Comparison of ENCODE assay signal across 3 cellular contexts in genomic region chr14:64766430-64767151, GRCh38.
A peak's percentile ranks its signal among the peaks of the same experiment; 100 is the strongest.
TF ChIP-seq lines count a peak whose summit lies in the region.

No MANE protein-coding gene starts in this region.

TF ChIP-seq in GM23338, 12 proteins besides CTCF, POLR2A, EP300 and RAD21:
- peak; percentile 18 for TF ChIP-seq JUNB (IDR thresholded peaks at IDR 0.05; ENCODE audit: unreplicated experiment)
- TF ChIP-seq EZH2 (IDR thresholded peaks at IDR 0.05; ENCODE audit: low read depth, unreplicated experiment): no peak

TF ChIP-seq in IMR-90, 13 proteins besides CTCF, POLR2A, EP300 and RAD21:
- TF ChIP-seq NFE2L2 (IDR thresholded peaks at IDR 0.05; ENCODE audit: low read depth, low read length) (no peak), CHD1 (IDR thresholded peaks at IDR 0.05; ENCODE audit: low read depth, low read length) (no peak), SMC3 (IDR thresholded peaks at IDR 0.05; ENCODE audit: low read depth, low read length) (no peak), FOS (IDR thresholded peaks at IDR 0.05; ENCODE audit: low read depth, low read length) (no peak), MAZ (IDR thresholded peaks at IDR 0.05; ENCODE audit: borderline replicate concordance, low read depth, low read length) (no peak), CEBPB (IDR thresholded peaks at IDR 0.05; ENCODE audit: low read depth, low read length) (no peak), MAFK (IDR thresholded peaks at IDR 0.05; ENCODE audit: low read depth, low read length) (no peak), RFX5 (IDR thresholded peaks at IDR 0.05; ENCODE audit: low read depth, low read length) (no peak), USF2 (IDR thresholded peaks at IDR 0.05; ENCODE audit: low read depth, low read length) (no peak), BHLHE40 (IDR thresholded peaks at IDR 0.05; ENCODE audit: low read depth, low read length) (no peak), RCOR1 (IDR thresholded peaks at IDR 0.05; ENCODE audit: insufficient replicate concordance, low read length) (no peak), ELK1 (IDR thresholded peaks at IDR 0.05; ENCODE audit: borderline replicate concordance, low read depth, low read length) (no peak), MXI1 (IDR thresholded peaks at IDR 0.05; ENCODE audit: borderline replicate concordance, low read depth, low read length) (no peak)

TF ChIP-seq in HepG2, 621 proteins besides CTCF, POLR2A, EP300 and RAD21:
- TF ChIP-seq KDM5B (CRISPR knock-in tag; IDR thresholded peaks at IDR 0.05; ENCODE audit: borderline replicate concordance) (0 out of 2 replicates have a peak, but pooled peaks have one; percentile 42), FOXP1 (IDR thresholded peaks at IDR 0.05) (no peak), FOXP1 (CRISPR knock-in tag; IDR thresholded peaks at IDR 0.05) (no peak)
